ENCODE assay signal across 20 cellular contexts in genomic region chr1:1005774-1006304, GRCh38. TPM values are rescaled to one million over a fixed set of nuclear protein-coding genes. Genes with fewer than 3 reads are reported as not detected.
DNase-seq lines count a peak whose midpoint lies in the region; ATAC-seq, FAIRE-seq and TF ChIP-seq lines count a peak whose summit lies in the region.
"Had no signal": no experiment of that assay in that cellular context is flagged by ENCODE, and none has a peak within 500 bp of the region (broad histone marks: within the 10 kb centered on the region; RNA-seq: fewer than 3 reads in every experiment).

No MANE protein-coding gene starts in this region.

- H3K4me3 Mint-ChIP-seq in neural progenitor cell, result no peak overlapping the region
- H3K4me3 Mint-ChIP-seq: activated naive CD8-positive, alpha-beta T cell treated with anti-CD3 and anti-CD28 coated beads, Interleukin-2, amount 50 U/mL, for 24 hours; HFFc6; WTC11 had no signal

- TF ChIP-seq POLR2A in A549 (IDR thresholded peaks at IDR 0.05; ENCODE audit: low read length), result no peak

- H4K20me1 ChIP-seq in hepatocyte (ENCODE audit: insufficient read depth, poor library complexity, severe bottlenecking) (no peaks in the 10 kb centered on the region), neural progenitor cell (ENCODE audit: low read depth) (no peaks in the 10 kb centered on the region)

- peaks cover 2% of the 10 kb centered on the region for H3K36me3 Mint-ChIP-seq in neural progenitor cell
- H3K36me3 Mint-ChIP-seq: WTC11 had no signal

- DNase-seq in A549 (ENCODE audit: low read depth in 1 of 2, low spot score in 1 of 2), result no peak
- DNase-seq in NT2/D1 (ENCODE audit: low read depth, low spot score), result no peak
- no peak for DNase-seq in hepatocyte (ENCODE audit: low spot score)
- no peak for DNase-seq in neural progenitor cell (ENCODE audit: low spot score)
- DNase-seq in T-helper 9 cell, result no peak
- no peak for DNase-seq in NCI-H2196 (lab: John Stamatoyannopoulos, UW; ENCODE audit: unreplicated experiment)
- DNase-seq in dermis blood vessel endothelial cell, result no peak
- DNase-seq in foreskin keratinocyte, result no peak
- DNase-seq: activated CD8-positive, alpha-beta T cell treated with anti-CD3 and anti-CD28 coated beads, Interleukin-2, amount 10 ng/mL, durations not matched to agents 7 days and 5 days; activated naive CD8-positive, alpha-beta T cell treated with anti-CD3 and anti-CD28 coated beads, Interleukin-2, amount 50 U/mL, for 24 hours; effector CD4-positive, alpha-beta T cell; HFFc6; Karpas-422; NCI-H2171; NCI-H82 had no signal

- TF ChIP-seq CTCF in A549 (IDR thresholded peaks at IDR 0.05) (no peak), hepatocyte (IDR thresholded peaks at IDR 0.05; ENCODE audit: poor library complexity) (no peak), neural progenitor cell (IDR thresholded peaks at IDR 0.05) (no peak), foreskin keratinocyte (conservative IDR thresholded peaks at IDR 0.05) (no peak)

- WGBS in A549 (ENCODE audit: missing lambda C conversion rate), result 95% methylated on average over 8 of the region's 23 CpGs
- WGBS in hepatocyte (ENCODE audit: low lambda C conversion rate, missing lambda C conversion rate), result 77% methylated on average over 17 of the region's 23 CpGs

- POLR2A ChIA-PET in A549 (lab: Yijun Ruan, JAX), result no interaction called here

- H3K27ac Mint-ChIP-seq in neural progenitor cell, result no peak overlapping the region
- H3K27ac Mint-ChIP-seq: activated naive CD8-positive, alpha-beta T cell treated with anti-CD3 and anti-CD28 coated beads, Interleukin-2, amount 50 U/mL, for 24 hours; HFFc6 had no signal

- H3K9ac ChIP-seq in NT2/D1 (ENCODE audit: insufficient read length, low read depth) (peak overlapping the region; percentile 32), neural progenitor cell (no peak overlapping the region)

- H3K9me3 ChIP-seq in A549, result no peaks in the 10 kb centered on the region
- H3K9me3 ChIP-seq in NT2/D1 (ENCODE audit: insufficient read depth, low read length), result no peaks in the 10 kb centered on the region
- no peaks in the 10 kb centered on the region for H3K9me3 ChIP-seq in hepatocyte (ENCODE audit: low read depth)
- no peaks in the 10 kb centered on the region for H3K9me3 ChIP-seq in neural progenitor cell (ENCODE audit: low read depth)
- H3K9me3 ChIP-seq: heart left ventricle had no signal

- H3K27me3 Mint-ChIP-seq in neural progenitor cell (ENCODE audit: insufficient read depth, low read depth), result peaks cover 8% of the 10 kb centered on the region

- CTCF ChIA-PET in A549 (lab: Yijun Ruan, JAX), result interaction anchor here (1.0 to 2.1 kb wide), 4 partner anchors 10 to 54 kb away, joined by 3 to 6 read pairs (median 4); no protein-coding TSS in a partner anchor

- H3K27ac ChIP-seq in A549, result peak overlapping the region in 1 of 2 experiments; percentile 69; a peak in 3 of 6 replicates
- H3K27ac ChIP-seq in hepatocyte, result peak overlapping the region; percentile 97
- H3K27ac ChIP-seq in neural progenitor cell, result no peak overlapping the region
- no peak overlapping the region for H3K27ac ChIP-seq in foreskin keratinocyte

- H3K36me3 ChIP-seq in NT2/D1 (ENCODE audit: insufficient read depth, insufficient read length, low read length) (peaks cover 11% of the 10 kb centered on the region), hepatocyte (replicated peaks; ENCODE audit: insufficient read depth, low read depth) (no peaks in the 10 kb centered on the region), neural progenitor cell (no peaks in the 10 kb centered on the region)

- peaks cover 24% of the 10 kb centered on the region for H3K4me1 ChIP-seq in A549
- peaks cover 36% of the 10 kb centered on the region for H3K4me1 ChIP-seq in NT2/D1 (ENCODE audit: insufficient read depth, insufficient read length)
- H3K4me1 ChIP-seq in hepatocyte (ENCODE audit: insufficient read depth), result peaks cover 32% of the 10 kb centered on the region
- H3K4me1 ChIP-seq in neural progenitor cell, result peaks cover 26% of the 10 kb centered on the region
- peaks cover 9% of the 10 kb centered on the region for H3K4me1 ChIP-seq in foreskin keratinocyte

- H3K79me2 ChIP-seq in hepatocyte (peaks cover 16% of the 10 kb centered on the region), neural progenitor cell (ENCODE audit: low read depth) (no peaks in the 10 kb centered on the region)

- ATAC-seq in A549 (no peak), foreskin keratinocyte (no peak)

- TF ChIP-seq RAD21 in A549 (conservative IDR thresholded peaks at IDR 0.05 in 1 of 2, IDR thresholded peaks at IDR 0.05 in 1 of 2), result no peak

- H3K4me3 ChIP-seq in A549 (no peak overlapping the region), NT2/D1 (ENCODE audit: insufficient read length, low read depth) (no peak overlapping the region), hepatocyte (no peak overlapping the region), neural progenitor cell (no peak overlapping the region)

- peaks cover 23% of the 10 kb centered on the region for H3K4me1 Mint-ChIP-seq in neural progenitor cell

- H3K9me2 ChIP-seq in hepatocyte (replicated peaks; ENCODE audit: insufficient read depth), result no peaks in the 10 kb centered on the region

- FAIRE-seq in A549 (lab: Jason Lieb, UNC), result no peak
- FAIRE-seq: bronchial epithelial cell had no signal

- no peak for TF ChIP-seq EP300 in A549 (IDR thresholded peaks at IDR 0.05)

- H3K4me2 ChIP-seq in A549 (peak overlapping the region; percentile 51), hepatocyte (peak overlapping the region; percentile 57), neural progenitor cell (peak overlapping the region; percentile 65)

- H2AFZ ChIP-seq in hepatocyte (no peak overlapping the region), neural progenitor cell (replicated peaks) (no peak overlapping the region)

- H3K9me3 Mint-ChIP-seq in neural progenitor cell, result no peaks in the 10 kb centered on the region
- H3K9me3 Mint-ChIP-seq: activated naive CD8-positive, alpha-beta T cell treated with anti-CD3 and anti-CD28 coated beads, Interleukin-2, amount 50 U/mL, for 24 hours; HFFc6; stimulated activated naive CD8-positive, alpha-beta T cell treated with anti-CD3 and anti-CD28 coated beads, Interleukin-15, amount 100 ng/mL, for 72 hours; WTC11 had no signal

- H3F3A ChIP-seq in neural progenitor cell (ENCODE audit: low read depth), result peaks cover 11% of the 10 kb centered on the region

- no peaks in the 10 kb centered on the region for H3K27me3 ChIP-seq in NT2/D1 (ENCODE audit: insufficient read depth, insufficient read length)
- no peaks in the 10 kb centered on the region for H3K27me3 ChIP-seq in hepatocyte
- H3K27me3 ChIP-seq in neural progenitor cell, result peaks cover 28% of the 10 kb centered on the region
- H3K27me3 ChIP-seq in foreskin keratinocyte, result peaks cover 8% of the 10 kb centered on the region

RNA-seq across cellular contexts. Expression of gene HES4, which starts 5.9 kb away (rescaled TPM):
- polyA plus RNA-seq in A549 (2011; rRNA removed) (4.2 and 5.9 TPM in 2 replicates), A549 (2017; fragmentation: RNase III; extraction: RNeasy Plus Mini Kit Qiagen cat#74134 plus additional on column Dnase treatment) (8.4 to 9.6 TPM (median 8.8 TPM) in 3 replicates), hepatocyte (74.5 and 107 TPM in 2 replicates), foreskin keratinocyte (6.4 and 13.9 TPM in 2 replicates)
- polyA plus RNA-seq in A549 (2012; cell fraction: cytosol; rRNA removed), result 32.9 and 46.9 TPM in 2 replicates
- 111 and 145 TPM in 2 replicates for polyA plus RNA-seq in A549 (2012; cell fraction: nucleus; rRNA removed)
- polyA minus RNA-seq in A549 (2011; rRNA and poly(A)+ RNA removed), result 0.99 and 3.5 TPM in 2 replicates
- total RNA-seq in hepatocyte (21.4 and 28.7 TPM in 2 replicates), neural progenitor cell (ENCODE audit: low replicate concordance) (7.6 and 35.7 TPM in 2 replicates), dermis blood vessel endothelial cell (49.6 and 76.9 TPM in 2 replicates), foreskin keratinocyte (4.3 and 8.6 TPM in 2 replicates)

RNA-seq across cellular contexts. Expression of gene ISG15, which starts 7.5 kb away (rescaled TPM):
- polyA plus RNA-seq in A549 (2011; rRNA removed) (4.3 and 4.6 TPM in 2 replicates), A549 (2017; fragmentation: RNase III; extraction: RNeasy Plus Mini Kit Qiagen cat#74134 plus additional on column Dnase treatment) (11.2 to 17.6 TPM (median 11.2 TPM) in 3 replicates), hepatocyte (88.5 and 89.6 TPM in 2 replicates), foreskin keratinocyte (448 and 672 TPM in 2 replicates)
- polyA plus RNA-seq in A549 (2012; cell fraction: cytosol; rRNA removed), result 15.8 and 18.5 TPM in 2 replicates
- polyA plus RNA-seq in A549 (2012; cell fraction: nucleus; rRNA removed), result 21.1 and 23.1 TPM in 2 replicates
- polyA minus RNA-seq in A549 (2011; rRNA and poly(A)+ RNA removed), result 0.78 and 0.95 TPM in 2 replicates
- total RNA-seq in hepatocyte (62.3 and 86.0 TPM in 2 replicates), neural progenitor cell (ENCODE audit: low replicate concordance) (22.4 and 33.6 TPM in 2 replicates), dermis blood vessel endothelial cell (75.4 and 122 TPM in 2 replicates), foreskin keratinocyte (300 and 424 TPM in 2 replicates)

RNA-seq across cellular contexts. Expression of gene AGRN, which starts 14.1 kb away (rescaled TPM):
- polyA plus RNA-seq in A549 (2011; rRNA removed) (23.9 and 34.9 TPM in 2 replicates), A549 (2017; fragmentation: RNase III; extraction: RNeasy Plus Mini Kit Qiagen cat#74134 plus additional on column Dnase treatment) (88.0 to 95.3 TPM (median 90.9 TPM) in 3 replicates), hepatocyte (53.3 and 61.2 TPM in 2 replicates), foreskin keratinocyte (174 and 192 TPM in 2 replicates)
- polyA plus RNA-seq in A549 (2012; cell fraction: cytosol; rRNA removed), result 54.0 and 72.0 TPM in 2 replicates
- 477 and 531 TPM in 2 replicates for polyA plus RNA-seq in A549 (2012; cell fraction: nucleus; rRNA removed)
- polyA minus RNA-seq in A549 (2011; rRNA and poly(A)+ RNA removed), result 27.8 and 31.7 TPM in 2 replicates
- total RNA-seq in hepatocyte (51.8 and 81.8 TPM in 2 replicates), neural progenitor cell (ENCODE audit: low replicate concordance) (34.1 and 142 TPM in 2 replicates), dermis blood vessel endothelial cell (102 and 117 TPM in 2 replicates), foreskin keratinocyte (224 and 261 TPM in 2 replicates)

RNA-seq across cellular contexts. Expression of gene PERM1, which starts 23.9 kb away (rescaled TPM):
- polyA plus RNA-seq in A549 (2011; rRNA removed) (not detected in 2 replicates), A549 (2017; fragmentation: RNase III; extraction: RNeasy Plus Mini Kit Qiagen cat#74134 plus additional on column Dnase treatment) (0.12 to 0.33 TPM (median 0.30 TPM) in 3 replicates), hepatocyte (1.3 and 1.6 TPM in 2 replicates), foreskin keratinocyte (not detected in 2 replicates)
- 0.03 and 0.05 TPM in 2 replicates for polyA plus RNA-seq in A549 (2012; cell fraction: cytosol; rRNA removed)
- polyA plus RNA-seq in A549 (2012; cell fraction: nucleus; rRNA removed), result 0.09 and 0.17 TPM in 2 replicates
- 0.12 TPM in 1 of 2 replicates, not detected in the other for polyA minus RNA-seq in A549 (2011; rRNA and poly(A)+ RNA removed)
- total RNA-seq in hepatocyte (not detected in 2 replicates), neural progenitor cell (ENCODE audit: low replicate concordance) (not detected in 2 replicates), dermis blood vessel endothelial cell (not detected in 2 replicates), foreskin keratinocyte (not detected in 2 replicates)
- total RNA-seq: activated CD8-positive, alpha-beta T cell treated with anti-CD3 and anti-CD28 coated beads, Interleukin-2, amount 10 ng/mL, durations not matched to agents 7 days and 5 days; bronchial epithelial cell; kidney epithelial cell; WTC11 had no signal

RNA-seq across cellular contexts. Expression of gene PLEKHN1, which starts 39.6 kb away (rescaled TPM):
- polyA plus RNA-seq in A549 (2011; rRNA removed) (0.61 and 0.75 TPM in 2 replicates), A549 (2017; fragmentation: RNase III; extraction: RNeasy Plus Mini Kit Qiagen cat#74134 plus additional on column Dnase treatment) (3.2 to 3.6 TPM (median 3.4 TPM) in 3 replicates), hepatocyte (2.4 and 5.6 TPM in 2 replicates), foreskin keratinocyte (3.4 and 4.2 TPM in 2 replicates)
- polyA plus RNA-seq in A549 (2012; cell fraction: cytosol; rRNA removed), result 1.6 and 2.3 TPM in 2 replicates
- 9.4 and 13.1 TPM in 2 replicates for polyA plus RNA-seq in A549 (2012; cell fraction: nucleus; rRNA removed)
- polyA minus RNA-seq in A549 (2011; rRNA and poly(A)+ RNA removed), result 0.33 and 0.73 TPM in 2 replicates
- total RNA-seq in hepatocyte (0.60 and 0.72 TPM in 2 replicates), neural progenitor cell (ENCODE audit: low replicate concordance) (0.09 TPM in 1 of 2 replicates, not detected in the other), dermis blood vessel endothelial cell (0.17 and 0.37 TPM in 2 replicates), foreskin keratinocyte (3.0 and 4.6 TPM in 2 replicates)
